ENCODE assay signal across 15 cellular contexts in the genomic region with DNA sequence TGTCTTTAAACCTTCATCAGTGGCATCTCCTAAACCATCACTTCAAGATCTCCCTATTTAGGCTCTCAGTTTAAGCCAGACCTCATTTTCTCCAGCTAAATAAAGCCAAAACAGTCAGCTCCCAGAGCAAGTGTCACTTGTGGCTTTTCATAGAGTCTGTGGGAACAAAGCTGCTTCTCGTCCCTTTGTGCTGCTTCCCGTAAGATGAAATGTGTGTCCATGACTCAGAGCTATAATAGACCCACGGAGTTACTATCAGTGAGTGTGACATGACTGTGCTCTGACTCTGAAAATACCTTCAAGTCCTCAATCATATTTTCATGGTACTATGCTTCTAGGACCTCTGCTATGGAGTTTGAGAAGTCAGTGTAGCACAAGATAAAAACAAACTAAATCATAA. TPM values are rescaled to one million over a fixed set of nuclear protein-coding genes. Genes with fewer than 3 reads are reported as not detected.
DNase-seq lines count a peak whose midpoint lies in the region; ATAC-seq, FAIRE-seq and TF ChIP-seq lines count a peak whose summit lies in the region.
"Had no signal": no experiment of that assay in that cellular context is flagged by ENCODE, and none has a peak within 500 bp of the region (broad histone marks: within the 10 kb centered on the region; RNA-seq: fewer than 3 reads in every experiment).

No MANE protein-coding gene starts in this region.

- no peak overlapping the region for H3K4me3 ChIP-seq in K562
- no peak overlapping the region for H3K4me3 ChIP-seq in mesodermal cell (ENCODE audit: extremely low read depth, insufficient read depth, low read length, poor library complexity, severe bottlenecking)
- H3K4me3 ChIP-seq: spleen had no signal

- H3K9ac ChIP-seq in K562 (ENCODE audit: insufficient read depth in 1 of 2, low read depth in 2 of 2, low read length in 2 of 2): no peak overlapping the region

- H3K27ac ChIP-seq in K562 (ENCODE audit: extremely low read depth, low read depth, low read length): no peak overlapping the region
- peak overlapping the region; percentile 76 for H3K27ac ChIP-seq in mesodermal cell (ENCODE audit: low read depth, low read length, severe bottlenecking)
- H3K27ac ChIP-seq: spleen had no signal

- peak overlapping the region; percentile 32; the same call in 1 of the 2 replicates for H3K4me2 ChIP-seq in K562 (ENCODE audit: insufficient read depth, low read length)

- DNase-seq in Daoy (ENCODE audit: low read depth): peak; percentile 84
- DNase-seq in HCEC 1CT: peak; percentile 52
- peak in 1 of 4 experiments; percentile 18 for DNase-seq in K562 (ENCODE audit: extremely low read depth in 1 of 4, low spot score in 3 of 4)
- DNase-seq in NCI-H2081 (lab: John Stamatoyannopoulos, UW): no peak
- DNase-seq in putamen (ENCODE audit: low spot score): no peak
- DNase-seq: activated CD8-positive, alpha-beta memory T cell treated with anti-CD3 and anti-CD28 coated beads for 24 hours; amygdala; naive B cell; NCI-H1436; spleen had no signal

- no peaks in the 10 kb centered on the region for H3K9me1 ChIP-seq in K562 (ENCODE audit: control insufficient read depth, insufficient read depth, low read length)

- H3K9me3 ChIP-seq in K562 (replicated peaks; ENCODE audit: control insufficient read depth, insufficient read depth, low read depth, low read length): no peaks in the 10 kb centered on the region
- no peaks in the 10 kb centered on the region for H3K9me3 ChIP-seq in mesodermal cell (ENCODE audit: control insufficient read depth, low read length)
- H3K9me3 ChIP-seq: spleen had no signal

- TF ChIP-seq POLR2A in K562 (conservative IDR thresholded peaks at IDR 0.05): no peak

- H3K4me1 ChIP-seq in K562 (replicated peaks in 1 of 2; ENCODE audit: control insufficient read depth in 2 of 2, insufficient read depth in 2 of 2, low read length in 2 of 2) (no peaks in the 10 kb centered on the region; a peak in 1 of 5 replicates), mesodermal cell (ENCODE audit: control insufficient read depth, insufficient read depth, low read length, poor library complexity, severe bottlenecking) (peaks cover 5% of the 10 kb centered on the region)
- H3K4me1 ChIP-seq: spleen had no signal

- WGBS in K562 (ENCODE audit: insufficient coverage, low coverage, missing lambda C conversion rate): 2% methylated on average over 3 of the region's 3 CpGs
- 62 to 83% methylated on average over 2 to 3 of the region's 3 CpGs for WGBS in mesodermal cell (ENCODE audit: insufficient coverage in 2 of 2), 2 experiments

- POLR2A ChIA-PET in K562 (lab: Yijun Ruan, JAX): no interaction called here

- TF ChIP-seq CTCF in K562 (IDR thresholded peaks at IDR 0.05 in 2 of 3, conservative IDR thresholded peaks at IDR 0.05 in 1 of 3; ENCODE audit: insufficient read depth in 2 of 3, low read depth in 1 of 3, low read length in 3 of 3): no peak

- H2AFZ ChIP-seq in K562 (ENCODE audit: low read depth, low read length): no peak overlapping the region

- H3K36me3 ChIP-seq in K562 (ENCODE audit: control insufficient read depth, insufficient read depth, low read length): no peaks in the 10 kb centered on the region
- H3K36me3 ChIP-seq in mesodermal cell (ENCODE audit: control insufficient read depth, insufficient read depth, low read length): no peaks in the 10 kb centered on the region
- H3K36me3 ChIP-seq: spleen had no signal

- TF ChIP-seq EP300 in K562 (IDR thresholded peaks at IDR 0.05; ENCODE audit: low read length): no peak

- in situ Hi-C loops in K562 (cut with MboI): no loop called here

- TF ChIP-seq RAD21 in K562 (CRISPR knock-in tag; conservative IDR thresholded peaks at IDR 0.05 in 1 of 2, IDR thresholded peaks at IDR 0.05 in 1 of 2): no peak

- intact Hi-C loops in K562 (cut with micrococcal nuclease): no loop called here

- H4K20me1 ChIP-seq in K562 (replicated peaks; ENCODE audit: control insufficient read depth, insufficient read depth, low read length): no peaks in the 10 kb centered on the region

- no TSS peak for BruUV-seq in K562 (replicated peaks; lab: Mats Ljungman, UMichigan)

- CTCF ChIA-PET in K562 (lab: Yijun Ruan, JAX; ENCODE audit: low intra/inter-chr PET ratio): no interaction called here

- FAIRE-seq in K562 (lab: Jason Lieb, UNC): no peak
- FAIRE-seq: D721Med, endometrium had no signal

- H3K27me3 ChIP-seq in K562 (ENCODE audit: control insufficient read depth in 2 of 2, insufficient read depth in 2 of 2, low read length in 2 of 2): peaks cover 0 to 14% of the 10 kb centered on the region in 2 experiments; a peak in 2 of 5 replicates
- H3K27me3 ChIP-seq: spleen had no signal

- ATAC-seq in K562 (peak; percentile 58), GM18907 (IDR thresholded peaks at IDR 0.05; ENCODE audit: unreplicated experiment) (no peak)

- no peaks in the 10 kb centered on the region for H3K79me2 ChIP-seq in K562 (ENCODE audit: control insufficient read depth, insufficient read depth, low read length)

TF ChIP-seq in K562, 482 proteins besides CTCF, POLR2A, EP300 and RAD21:
- TF ChIP-seq, protein P1, sequence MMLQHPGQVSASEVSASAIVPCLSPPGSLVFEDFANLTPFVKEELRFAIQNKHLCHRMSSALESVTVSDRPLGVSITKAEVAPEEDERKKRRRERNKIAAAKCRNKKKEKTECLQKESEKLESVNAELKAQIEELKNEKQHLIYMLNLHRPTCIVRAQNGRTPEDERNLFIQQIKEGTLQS (IDR thresholded peaks at IDR 0.05): 0 out of 2 replicates have a peak, but pooled peaks have one; percentile 22
- TF ChIP-seq, protein P1 (CRISPR knock-in tag; conservative IDR thresholded peaks at IDR 0.05): no peak
- TF ChIP-seq FOSL1 (tag; conservative IDR thresholded peaks at IDR 0.05) (peak; percentile 63), SMARCA4 (IDR thresholded peaks at IDR 0.05) (no peak)

RNA-seq across cellular contexts. Expression of gene SLN, which starts 57.3 kb away (rescaled TPM):
- 0.80 TPM in 1 of 2 replicates, not detected in the other for total RNA-seq in Daoy (2014; rRNA removed; shearing (Covaris generic))
- not detected in 2 replicates for total RNA-seq in K562 (2011; cell fraction: chromatin; rRNA removed; ENCODE audit: low replicate concordance)
- total RNA-seq in K562 (2011; cell fraction: nucleolus; rRNA removed): not detected in 2 replicates
- not detected in 2 replicates for total RNA-seq in K562 (2011; cell fraction: nucleoplasm; rRNA removed)
- total RNA-seq in K562 (2014; rRNA removed) (not detected in 2 replicates), K562 (2014; rRNA removed; fragmentation: Illumina TruSeq; extraction: Trizol) (not detected in 2 replicates), K562 (2015; rRNA removed; fragmentation: Illumina TruSeq; extraction: Trizol) (not detected in 2 replicates), K562 (2021) (not detected in 2 replicates)
- polyA plus RNA-seq in K562 (2011; rRNA removed) (not detected in 2 replicates), K562 (2014; fragmentation: Illumina TruSeq; extraction: Trizol) (not detected in 2 replicates), K562 (2014; fragmentation: Nextera tagmentation; extraction: Ambion mirVana) (not detected), K562 (2014; rRNA removed) (not detected in 2 replicates)
- polyA plus RNA-seq in K562 (2011; cell fraction: cytosol; rRNA removed): not detected in 2 replicates
- not detected in 2 replicates for polyA plus RNA-seq in K562 (2011; cell fraction: nucleus; rRNA removed)
- polyA plus RNA-seq in K562 (2012): not detected in 2 replicates
- polyA minus RNA-seq in K562 (2011; rRNA and poly(A)+ RNA removed): not detected in 2 replicates
- not detected in 2 replicates for polyA minus RNA-seq in K562 (2011; cell fraction: cytosol; rRNA and poly(A)+ RNA removed)
- not detected in 2 replicates for polyA minus RNA-seq in K562 (2011; cell fraction: nucleus; rRNA and poly(A)+ RNA removed)
- 14.2 TPM for polyA plus RNA-seq in mesodermal cell (2013, experiment 1 of 2)
- 13.3 TPM for polyA plus RNA-seq in mesodermal cell (2013, experiment 2 of 2)
- total RNA-seq: T-helper 2 cell treated with Interferon-gamma antibody and Interleukin-4, amounts not matched to agents 100 ng/mL and 5 ng/mL, for 36 hours had no signal

Comparison
In these comparisons a context has a peak if more than half of its experiments do, and no peak if none do; other contexts are left out.
1. DNase-seq: peak in Daoy (single experiment) and HCEC 1CT (single experiment); none in NCI-H2081 (0 of 2) and putamen (single experiment).